23 cellular contexts compared by ENCODE assay signal in the genomic region with DNA sequence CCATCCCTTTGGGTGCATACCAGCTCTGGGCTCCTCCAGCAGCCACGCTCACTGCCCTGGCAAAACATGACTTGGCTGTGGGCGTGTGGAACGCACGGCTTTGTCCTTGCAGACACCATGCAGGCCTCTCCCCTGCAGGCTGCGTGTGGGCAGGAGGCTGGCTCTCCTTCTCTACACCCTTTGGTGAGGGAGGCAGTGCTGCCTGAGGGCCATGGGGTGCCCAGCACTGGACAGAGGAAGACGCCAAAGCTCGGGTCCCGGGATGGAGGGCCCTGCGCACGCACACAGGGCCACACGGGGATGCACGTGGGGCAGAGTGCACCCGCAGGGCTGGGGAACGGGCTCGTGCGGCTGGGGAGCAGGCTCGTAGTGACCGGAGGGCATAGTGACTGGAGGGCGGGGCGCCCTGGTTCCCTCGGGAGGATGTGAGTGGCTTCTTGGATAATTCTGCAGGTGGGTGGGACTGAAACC.
"Had no signal": no experiment of that assay in that cellular context is flagged by ENCODE, and none has a peak within 500 bp of the region (broad histone marks: within the 10 kb centered on the region; RNA-seq: fewer than 3 reads in every experiment).

No MANE protein-coding gene starts in this region.

- H3K36me3 ChIP-seq: ovary, tibial nerve had no signal

- FAIRE-seq: endothelial cell of umbilical vein had no signal

- H3K36me3 Mint-ChIP-seq: memory B cell, mesothelial cell of epicardium, natural killer cell had no signal

- DNase-seq: caudate nucleus; effector CD4-positive, alpha-beta T cell; endodermal cell; erythroblast; foreskin keratinocyte; hippocampal formation; kidney glomerular epithelial cell; natural killer cell; nucleus accumbens; stimulated activated CD4-positive, alpha-beta T cell treated with anti-CD3 and anti-CD28 coated beads, Interleukin-2, amount 100 ng/mL, for 48 hours; stimulated activated naive CD4-positive, alpha-beta T cell treated with Interleukin-2 at 50 U/mL for 16 hours; testis had no signal

- H3K9me3 Mint-ChIP-seq: mesothelial cell of epicardium, natural killer cell, neural crest cell had no signal

- H3K27ac Mint-ChIP-seq: memory B cell, mesothelial cell of epicardium, natural killer cell, progenitor cell of endocrine pancreas had no signal

- H3K4me1 Mint-ChIP-seq: endodermal cell, natural killer cell had no signal

- H3K27me3 ChIP-seq: foreskin keratinocyte, heart left ventricle, ovary, testis, tibial nerve had no signal

- H3K27ac ChIP-seq: coronary artery, foreskin keratinocyte, heart left ventricle, ovary, skin epidermis, testis, tibial nerve had no signal

- H3K9me3 ChIP-seq: heart left ventricle, ovary, testis, tibial nerve had no signal

- ATAC-seq: foreskin keratinocyte, heart left ventricle, natural killer cell, sciatic nerve had no signal

- H3K4me3 Mint-ChIP-seq: endodermal cell, memory B cell, mesothelial cell of epicardium, natural killer cell, neural crest cell had no signal

- H3K4me3 ChIP-seq: coronary artery, heart left ventricle, ovary, skin epidermis, testis, tibial nerve had no signal

- H3K4me1 ChIP-seq: foreskin keratinocyte had no signal
